In genomic region chr6:166383817-166384363, GRCh38 we compare ENCODE assay signal across 7 cellular contexts. TPM values are rescaled to one million over a fixed set of nuclear protein-coding genes. Genes with fewer than 3 reads are reported as not detected.
DNase-seq lines count a peak whose midpoint lies in the region; ATAC-seq, FAIRE-seq and TF ChIP-seq lines count a peak whose summit lies in the region.
"Not testable (repeated sequence)": the region's sequence is repeated elsewhere in the genome, so short reads cannot be mapped to it uniquely, and the experiment has no call there.

No MANE protein-coding gene starts in this region.

- not testable (repeated sequence) for H3K36me3 ChIP-seq in HUES48 (ENCODE audit: control insufficient read depth, insufficient read depth, low read length); lower lobe of right lung; small intestine (ENCODE audit: control insufficient read depth in 2 of 2, insufficient read depth in 2 of 2, low read length in 2 of 2)

- not testable (repeated sequence) for TF ChIP-seq POLR2A in erythroblast (IDR thresholded peaks at IDR 0.05; ENCODE audit: low read length)

- not testable (repeated sequence) for H3K9me3 ChIP-seq in HUES48 (ENCODE audit: control insufficient read depth, insufficient read depth, low read length); T-helper 17 cell (ENCODE audit: control insufficient read depth, low read length, poor library complexity, severe bottlenecking); lower lobe of right lung; small intestine (ENCODE audit: control insufficient read depth, low read depth)

- peak overlapping the region; percentile 88 for H3K4me3 Mint-ChIP-seq in T-helper 17 cell

- not testable (repeated sequence) for H3K4me1 Mint-ChIP-seq in T-helper 17 cell

- H3K27ac Mint-ChIP-seq in T-helper 17 cell = peak overlapping the region; percentile 60
- H3K27ac Mint-ChIP-seq in activated naive CD4-positive, alpha-beta T cell treated with anti-CD3 and anti-CD28 coated beads, Interleukin-2, amount 50 U/mL, for 72 hours = peak overlapping the region; percentile 44 to 57

- H3K9me3 Mint-ChIP-seq in activated naive CD4-positive, alpha-beta T cell treated with anti-CD3 and anti-CD28 coated beads, Interleukin-2, amount 50 U/mL, for 72 hours = not testable (repeated sequence)

- not testable (repeated sequence) for FAIRE-seq in small intestine (lab: Jason Lieb, UNC)

- H3K27me3 ChIP-seq in HUES48 (ENCODE audit: control insufficient read depth, insufficient read depth, low read length); lower lobe of right lung (ENCODE audit: low read depth); small intestine (ENCODE audit: control insufficient read depth in 2 of 2, insufficient read depth in 2 of 2, low read length in 2 of 2): not testable (repeated sequence)

- peak overlapping the region; percentile 81 for H3K4me3 ChIP-seq in HUES48 (ENCODE audit: low read depth, low read length)
- peak overlapping the region; percentile 95 for H3K4me3 ChIP-seq in lower lobe of right lung
- H3K4me3 ChIP-seq in small intestine (ENCODE audit: low read depth in 1 of 2, low read length in 2 of 2) = peak overlapping the region; percentile 63 to 68

- peak overlapping the region; percentile 86 for H3K27ac ChIP-seq in HUES48 (ENCODE audit: low read depth, low read length)
- peak overlapping the region; percentile 95 for H3K27ac ChIP-seq in lower lobe of right lung
- peak overlapping the region; percentile 74 to 90 for H3K27ac ChIP-seq in small intestine (ENCODE audit: low read depth in 1 of 2, low read length in 1 of 2)

- intact Hi-C loops in lower lobe of right lung (cut with DNase I) = not testable (repeated sequence)

- peak overlapping the region; percentile 83 for H3K9ac ChIP-seq in HUES48 (ENCODE audit: low read depth, low read length)

- not testable (repeated sequence) for H3K4me1 ChIP-seq in HUES48 (ENCODE audit: control insufficient read depth, insufficient read depth, low read length); small intestine (ENCODE audit: control insufficient read depth in 2 of 2, insufficient read depth in 1 of 2, low read depth in 1 of 2, low read length in 1 of 2)
- H3K4me1 ChIP-seq in lower lobe of right lung = peaks cover 35% of the 10 kb centered on the region

- peak; percentile 0 for ATAC-seq in GM18909 (IDR thresholded peaks at IDR 0.05; ENCODE audit: poor library complexity, unreplicated experiment)
- ATAC-seq in T-helper 17 cell; activated naive CD4-positive, alpha-beta T cell treated with anti-CD3 and anti-CD28 coated beads, Interleukin-2, amount 50 U/mL, for 72 hours; lower lobe of right lung: not testable (repeated sequence)

- not testable (repeated sequence) for H3K36me3 Mint-ChIP-seq in T-helper 17 cell (ENCODE audit: low read depth); activated naive CD4-positive, alpha-beta T cell treated with anti-CD3 and anti-CD28 coated beads, Interleukin-2, amount 50 U/mL, for 72 hours

- WGBS in small intestine, 3 donors = 10 to 19% (median 16%) methylated on average over 20 of the region's 20 CpGs

- not testable (repeated sequence) for H3K27me3 Mint-ChIP-seq in T-helper 17 cell

- TF ChIP-seq CTCF in lower lobe of right lung (IDR thresholded peaks at IDR 0.05) = peak; percentile 29

- DNase-seq in T-helper 17 cell, small intestine: not testable (repeated sequence)
- DNase-seq in activated naive CD4-positive, alpha-beta T cell treated with anti-CD3 and anti-CD28 coated beads, Interleukin-2, amount 50 U/mL, for 72 hours (ENCODE audit: low spot score in 2 of 2) = peak in 1 of 2 donors; percentile 19
- DNase-seq in erythroblast (lab: John Stamatoyannopoulos, UW) (peak; percentile 64 to 68), lower lobe of right lung (peak; percentile 75)

RNA-seq across cellular contexts. Expression of gene MPC1, which starts 1.1 kb away (rescaled TPM):
- total RNA-seq in T-helper 17 cell = 10 to 100 TPM; 21.6 to 22.1 TPM
- total RNA-seq in activated naive CD4-positive, alpha-beta T cell treated with anti-CD3 and anti-CD28 coated beads, Interleukin-2, amount 50 U/mL, for 72 hours = 10 to 100 TPM; 11.9 to 22.9 TPM
- total RNA-seq in lower lobe of right lung = 46.8 TPM
- 100 to 1,000 TPM in 2 of 3 donors, 10 to 100 TPM in 1; 99.5 to 213 (median 130) TPM for polyA plus RNA-seq in small intestine

RNA-seq across cellular contexts. Expression of gene SFT2D1, which starts 41.5 kb away (rescaled TPM):
- 10 to 100 TPM; 10.9 to 12.3 TPM for total RNA-seq in T-helper 17 cell
- 10 to 100 TPM; 30.8 to 48.4 TPM for total RNA-seq in activated naive CD4-positive, alpha-beta T cell treated with anti-CD3 and anti-CD28 coated beads, Interleukin-2, amount 50 U/mL, for 72 hours
- total RNA-seq in lower lobe of right lung = 52.8 TPM
- polyA plus RNA-seq in small intestine = 100 to 1,000 TPM in 1 of 3 donors, 10 to 100 TPM in 2; 32.4 to 113 (median 47.4) TPM
